In the genomic region with DNA sequence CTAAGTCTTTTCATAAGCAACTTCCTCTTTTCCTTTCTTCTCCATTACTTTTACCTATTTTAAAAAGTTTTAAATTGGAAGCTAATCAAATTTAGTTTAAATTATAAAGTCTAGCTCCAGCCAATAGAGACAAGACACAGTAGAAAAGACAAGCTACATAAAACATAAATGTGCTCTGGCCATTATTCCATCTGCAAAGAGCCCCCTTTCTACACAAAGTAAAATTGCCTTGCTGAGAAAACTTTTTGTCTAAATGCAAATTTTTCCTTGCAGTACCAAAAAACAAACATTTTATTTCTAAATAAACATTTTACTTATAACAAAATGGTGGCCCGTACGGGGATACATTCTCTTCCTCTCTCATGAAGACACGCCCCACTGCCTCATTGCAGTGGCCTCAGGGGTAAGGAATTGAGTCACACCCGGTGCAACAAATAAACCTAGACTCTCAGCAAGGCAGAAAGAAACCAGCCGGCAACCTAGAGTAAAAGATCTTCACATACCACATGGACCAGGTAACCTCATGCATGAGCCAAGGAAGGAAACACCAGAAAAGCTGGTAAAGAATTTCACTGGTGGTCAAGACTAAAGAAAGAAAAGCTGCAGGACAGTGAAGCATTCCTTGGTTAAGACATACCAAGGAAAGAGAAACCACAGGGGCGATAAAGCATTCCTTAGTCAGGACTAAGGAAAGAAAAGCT, we compare ENCODE assay signal across 22 cellular contexts.
DNase-seq lines count a peak whose midpoint lies in the region; ATAC-seq and FAIRE-seq lines count a peak whose summit lies in the region.
"Had no signal": no experiment of that assay in that cellular context is flagged by ENCODE, and none has a peak within 500 bp of the region (broad histone marks: within the 10 kb centered on the region; RNA-seq: fewer than 3 reads in every experiment).

No MANE protein-coding gene starts in this region.

- WGBS in small intestine, 3 donors: 95 to 98% (median 95%) methylated on average over 6 of the region's 6 CpGs

- peak; percentile 84 for DNase-seq in HT1080 (ENCODE audit: low read depth)
- peak; percentile 91 for DNase-seq in astrocyte of the hippocampus (ENCODE audit: low read depth, low spot score)
- peak; percentile 83 for DNase-seq in iris pigment epithelial cell (ENCODE audit: low read depth)
- no peak for DNase-seq in small intestine
- DNase-seq in activated CD4-positive, alpha-beta T cell treated with anti-CD3 and anti-CD28 coated beads for 48 hours: no peak
- DNase-seq in activated CD4-positive, CD25-positive, alpha-beta regulatory T cell treated with anti-CD3 and anti-CD28 coated beads, Interleukin-2, amount 50 U/mL, for 72 hours: no peak
- no peak for DNase-seq in NCI-H1092 treated with DMSO at 0.1 percent for 48 hours (lab: John Stamatoyannopoulos, UW)
- no peak for DNase-seq in naive thymus-derived CD4-positive, alpha-beta T cell
- DNase-seq: activated CD4-positive, alpha-beta T cell treated with anti-CD3 and anti-CD28 coated beads, Interleukin-2, amount 50 U/mL, for 48 hours; activated T-cell treated with anti-CD3 and anti-CD28 coated beads for 4 hours; amygdala; CD8-positive, alpha-beta T cell; DND-41; effector memory CD4-positive, alpha-beta T cell; hippocampal formation; NCI-H1105 treated with DMSO at 0.1 percent for 48 hours; nucleus accumbens; SIG-M5; stimulated activated naive CD8-positive, alpha-beta T cell treated with anti-CD3 and anti-CD28 coated beads, Interleukin-15, Interleukin-2, amounts not matched to agents 100 U/mL and 50 U/mL, for 24 hours; T-helper 1 cell had no signal

- peaks cover 6% of the 10 kb centered on the region in 2 donors for H3K36me3 ChIP-seq in small intestine (ENCODE audit: control insufficient read depth in 2 of 2, insufficient read depth in 2 of 2, low read length in 2 of 2)
- H3K36me3 ChIP-seq in naive thymus-derived CD4-positive, alpha-beta T cell (ENCODE audit: control insufficient read depth in 2 of 3, insufficient read depth in 3 of 3, low read length in 3 of 3): peaks cover 0 to 33% (median 0%) of the 10 kb centered on the region in 3 experiments

- FAIRE-seq in small intestine (lab: Jason Lieb, UNC): peak; percentile 15

- peaks cover 1% of the 10 kb centered on the region for H3K9me3 ChIP-seq in small intestine (ENCODE audit: control insufficient read depth, low read depth)
- H3K9me3 ChIP-seq in naive thymus-derived CD4-positive, alpha-beta T cell (ENCODE audit: control insufficient read depth in 2 of 3, low read length in 3 of 3): peaks cover 0 to 22% (median 0%) of the 10 kb centered on the region in 3 experiments

- CTCF ChIA-PET in naive thymus-derived CD4-positive, alpha-beta T cell (lab: Charles Lee): no interaction called here

- H3K27me3 Mint-ChIP-seq in naive thymus-derived CD4-positive, alpha-beta T cell: no peaks in the 10 kb centered on the region

- intact Hi-C loops in naive thymus-derived CD4-positive, alpha-beta T cell (cut with micrococcal nuclease): no loop called here

- H3K9me3 Mint-ChIP-seq in naive thymus-derived CD4-positive, alpha-beta T cell: peaks cover 0 to 57% (median 23%) of the 10 kb centered on the region in 11 donors

- H3K36me3 Mint-ChIP-seq in naive thymus-derived CD4-positive, alpha-beta T cell: peaks cover 31 to 84% (median 68%) of the 10 kb centered on the region in 5 donors

- no peaks in the 10 kb centered on the region for H3K27me3 ChIP-seq in small intestine (ENCODE audit: control insufficient read depth in 2 of 2, insufficient read depth in 2 of 2, low read length in 2 of 2)
- no peaks in the 10 kb centered on the region for H3K27me3 ChIP-seq in naive thymus-derived CD4-positive, alpha-beta T cell (ENCODE audit: control insufficient read depth in 2 of 2, insufficient read depth in 2 of 2, low read length in 2 of 2)
- H3K27me3 ChIP-seq: tibial nerve had no signal

- no peaks in the 10 kb centered on the region for H3K4me1 ChIP-seq in small intestine (ENCODE audit: control insufficient read depth in 2 of 2, insufficient read depth in 1 of 2, low read depth in 1 of 2, low read length in 1 of 2)
- H3K4me1 ChIP-seq in naive thymus-derived CD4-positive, alpha-beta T cell (ENCODE audit: control insufficient read depth in 2 of 2, insufficient read depth in 2 of 2, low read length in 2 of 2): no peaks in the 10 kb centered on the region
- H3K4me1 ChIP-seq: tibial nerve had no signal

- H3K4me1 Mint-ChIP-seq in naive thymus-derived CD4-positive, alpha-beta T cell: peaks cover 10 to 32% (median 17%) of the 10 kb centered on the region in 7 donors

- H3K4me3 ChIP-seq in small intestine (ENCODE audit: low read depth in 1 of 2, low read length in 2 of 2): no peak overlapping the region
- H3K4me3 ChIP-seq in naive thymus-derived CD4-positive, alpha-beta T cell (ENCODE audit: low read length): no peak overlapping the region
- H3K4me3 ChIP-seq: tibial nerve had no signal

- POLR2A ChIA-PET in naive thymus-derived CD4-positive, alpha-beta T cell (lab: Charles Lee): no interaction called here

- no peak for ATAC-seq in naive thymus-derived CD4-positive, alpha-beta T cell
- ATAC-seq: CD8-positive, alpha-beta T cell; sciatic nerve; stimulated activated naive CD8-positive, alpha-beta T cell treated with anti-CD3 and anti-CD28 coated beads, Interleukin-15, Interleukin-2, amounts not matched to agents 100 U/mL and 50 U/mL, for 24 hours had no signal

- H3K27ac Mint-ChIP-seq in naive thymus-derived CD4-positive, alpha-beta T cell: no peak overlapping the region
- H3K27ac Mint-ChIP-seq: CD8-positive, alpha-beta T cell had no signal

- H3K4me3 Mint-ChIP-seq in naive thymus-derived CD4-positive, alpha-beta T cell: no peak overlapping the region
- H3K4me3 Mint-ChIP-seq: CD8-positive, alpha-beta T cell had no signal

- H3K27ac ChIP-seq in small intestine (ENCODE audit: low read depth in 1 of 2, low read length in 1 of 2): no peak overlapping the region
- H3K27ac ChIP-seq in naive thymus-derived CD4-positive, alpha-beta T cell (ENCODE audit: low read depth, low read length): no peak overlapping the region
- H3K27ac ChIP-seq: tibial nerve had no signal

Comparison
In these comparisons a context has a peak if more than half of its experiments do, and no peak if none do; other contexts are left out.
1. DNase-seq: peak in HT1080 (single experiment), astrocyte of the hippocampus (single experiment) and iris pigment epithelial cell (single experiment); none in small intestine (single experiment), activated CD4-positive, alpha-beta T cell treated with anti-CD3 and anti-CD28 coated beads for 48 hours (single experiment), activated CD4-positive, CD25-positive, alpha-beta regulatory T cell treated with anti-CD3 and anti-CD28 coated beads, Interleukin-2, amount 50 U/mL, for 72 hours (single experiment), NCI-H1092 treated with DMSO at 0.1 percent for 48 hours (single experiment) and naive thymus-derived CD4-positive, alpha-beta T cell (0 of 9).